Comparison of ENCODE assay signal across 27 cellular contexts in the genomic region with DNA sequence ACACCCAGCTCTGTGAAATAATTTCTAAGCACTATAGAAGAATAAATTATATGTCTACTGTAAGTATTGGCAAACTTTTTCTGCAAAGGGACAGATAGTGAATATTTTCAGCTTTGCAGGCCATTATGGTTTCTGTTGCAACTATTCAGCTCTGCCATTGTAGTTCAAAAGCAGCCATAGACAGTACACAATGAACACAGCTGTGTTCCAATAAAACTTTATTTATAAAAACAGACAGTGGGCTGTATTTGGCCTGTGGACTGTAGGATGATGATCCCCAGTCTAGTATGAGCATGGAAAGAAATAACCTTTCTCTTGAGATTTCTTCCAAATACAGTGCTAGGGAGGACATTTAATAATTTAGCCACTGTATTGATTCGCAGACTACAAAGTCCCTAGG. TPM values are rescaled to one million over a fixed set of nuclear protein-coding genes. Genes with fewer than 3 reads are reported as not detected.
DNase-seq lines count a peak whose midpoint lies in the region; ATAC-seq, FAIRE-seq and TF ChIP-seq lines count a peak whose summit lies in the region.
"Had no signal": no experiment of that assay in that cellular context is flagged by ENCODE, and none has a peak within 500 bp of the region (broad histone marks: within the 10 kb centered on the region; RNA-seq: fewer than 3 reads in every experiment).

No MANE protein-coding gene starts in this region.

- no peaks in the 10 kb centered on the region for H4K20me1 ChIP-seq in HepG2 (ENCODE audit: insufficient read depth, low read length)
- H4K20me1 ChIP-seq in GM12878 (ENCODE audit: control insufficient read depth, insufficient read depth) = no peaks in the 10 kb centered on the region
- H4K20me1 ChIP-seq: BLaER1 treated with 17β-estradiol and CSF1 and Interleukin-3, amounts not matched to agents 10 nM and 100 nM had no signal

- H3K79me2 ChIP-seq in HepG2 (ENCODE audit: insufficient read depth, low read length) (no peaks in the 10 kb centered on the region), GM12878 (ENCODE audit: control insufficient read depth, insufficient read depth, low read length) (no peaks in the 10 kb centered on the region)

- H3K27me3 ChIP-seq in HepG2 (ENCODE audit: control insufficient read depth in 1 of 2, insufficient read depth in 2 of 2, low read length in 2 of 2) (peaks cover 0 to 24% of the 10 kb centered on the region in 2 experiments; a peak in 2 of 5 replicates), right lobe of liver (no peaks in the 10 kb centered on the region), GM12878 (replicated peaks in 1 of 2; ENCODE audit: control insufficient read depth in 2 of 2, insufficient read depth in 2 of 2, low read length in 1 of 2) (no peaks in the 10 kb centered on the region), endodermal cell (ENCODE audit: control insufficient read depth, insufficient read depth, low read length, poor library complexity, severe bottlenecking) (no peaks in the 10 kb centered on the region)
- H3K27me3 ChIP-seq: BE2C; BLaER1 treated with 17β-estradiol and CSF1 and Interleukin-3, amounts not matched to agents 10 nM and 100 nM had no signal

- no peak overlapping the region for H3K27ac Mint-ChIP-seq in endodermal cell
- no peak overlapping the region for H3K27ac Mint-ChIP-seq in T-helper 2 cell treated with Interferon-gamma antibody and Interleukin-4, amounts not matched to agents 5 μg/mL and 100 μg/mL, for 36 hours
- H3K27ac Mint-ChIP-seq: CD14-positive monocyte; CD4-positive, alpha-beta T cell; CD8-positive, alpha-beta memory T cell had no signal

- TF ChIP-seq RAD21 in HepG2 (CRISPR knock-in tag; IDR thresholded peaks at IDR 0.05) = no peak
- no peak for TF ChIP-seq RAD21 in GM12878 (IDR thresholded peaks at IDR 0.05; ENCODE audit: insufficient read depth, low read depth, low read length)

- H3K4me2 ChIP-seq in HepG2 (ENCODE audit: low read depth, low read length) = no peak overlapping the region
- no peak overlapping the region for H3K4me2 ChIP-seq in GM12878 (ENCODE audit: control insufficient read depth, insufficient read depth)
- H3K4me2 ChIP-seq: A549 had no signal

- H3K27me3 Mint-ChIP-seq in endodermal cell (ENCODE audit: insufficient read depth) = no peaks in the 10 kb centered on the region
- peaks cover 11% of the 10 kb centered on the region for H3K27me3 Mint-ChIP-seq in T-helper 2 cell treated with Interferon-gamma antibody and Interleukin-4, amounts not matched to agents 5 μg/mL and 100 μg/mL, for 36 hours (ENCODE audit: low read depth)

- H3K36me3 ChIP-seq in HepG2 (replicated peaks in 1 of 2; ENCODE audit: control insufficient read depth in 1 of 2, insufficient read depth in 2 of 2, low read length in 2 of 2) = no peaks in the 10 kb centered on the region
- H3K36me3 ChIP-seq in right lobe of liver = no peaks in the 10 kb centered on the region
- H3K36me3 ChIP-seq in GM12878 (ENCODE audit: control insufficient read depth in 2 of 2, insufficient read depth in 2 of 2, low read length in 1 of 2) = no peaks in the 10 kb centered on the region
- no peaks in the 10 kb centered on the region for H3K36me3 ChIP-seq in endodermal cell (ENCODE audit: control insufficient read depth, insufficient read depth, low read length)
- H3K36me3 ChIP-seq: BE2C; BLaER1 treated with 17β-estradiol and CSF1 and Interleukin-3, amounts not matched to agents 10 nM and 100 nM had no signal

- H2AFZ ChIP-seq in HepG2 (ENCODE audit: low read length) (no peak overlapping the region), GM12878 (ENCODE audit: control insufficient read depth, low read depth, low read length) (no peak overlapping the region)

- no peak for ATAC-seq in HepG2
- ATAC-seq in right lobe of liver = no peak
- no peak for ATAC-seq in GM12878
- ATAC-seq in HG03045 (IDR thresholded peaks at IDR 0.05; ENCODE audit: unreplicated experiment) = no peak
- ATAC-seq: A549 had no signal

- RAD21 ChIA-PET in GM12878 (lab: Charles Lee; ENCODE audit: unreplicated experiment) = no interaction called here

- CTCF ChIA-PET in HepG2 (lab: Yijun Ruan, JAX; ENCODE audit: low intra/inter-chr PET ratio, low total read pairs) (no interaction called here), GM12878 (lab: Yijun Ruan, JAX) (no interaction called here)

- intact Hi-C loops in HepG2 (cut with micrococcal nuclease; ENCODE audit: unreplicated experiment) (no loop called here), right lobe of liver (cut with DNase I) (no loop called here), GM12878 (cut with micrococcal nuclease; ENCODE audit: unreplicated experiment) (no loop called here)

- TF ChIP-seq POLR2A in HepG2 (IDR thresholded peaks at IDR 0.05; ENCODE audit: insufficient read depth in 1 of 2, low read depth in 2 of 2, low read length in 2 of 2) (no peak), right lobe of liver (IDR thresholded peaks at IDR 0.05) (no peak), GM12878 (IDR thresholded peaks at IDR 0.05; ENCODE audit: low read depth, low read length) (no peak)

- WGBS in HepG2 (ENCODE audit: low lambda C conversion rate) = 7% methylated on average over 1 of the region's 1 CpG
- 86% methylated on average over 1 of the region's 1 CpG for WGBS in right lobe of liver (ENCODE audit: insufficient coverage, low coverage, low lambda C conversion rate, missing lambda C conversion rate)
- 0% methylated on average over 1 of the region's 1 CpG for WGBS in GM12878 (ENCODE audit: insufficient coverage, insufficient replicate concordance, low lambda C conversion rate, missing lambda C conversion rate)
- WGBS in endodermal cell (ENCODE audit: insufficient coverage in 1 of 2, insufficient read length in 1 of 2), 2 experiments = 5% methylated on average over 1 of the region's 1 CpG; no CpG with 5 or more reads in 1 of the 2 experiments

- peaks cover 7% of the 10 kb centered on the region for H3K9me3 Mint-ChIP-seq in endodermal cell
- no peaks in the 10 kb centered on the region for H3K9me3 Mint-ChIP-seq in T-helper 2 cell treated with Interferon-gamma antibody and Interleukin-4, amounts not matched to agents 5 μg/mL and 100 μg/mL, for 36 hours
- H3K9me3 Mint-ChIP-seq: CD14-positive monocyte; CD4-positive, alpha-beta T cell had no signal

- FAIRE-seq in HepG2 (lab: Jason Lieb, UNC) (no peak), GM12878 (lab: Jason Lieb, UNC) (no peak)
- FAIRE-seq: A549, D721Med, GM12891, GM18507 had no signal

- H3K9ac ChIP-seq in HepG2 (ENCODE audit: insufficient read depth, low read depth, low read length) = no peak overlapping the region
- H3K9ac ChIP-seq in GM12878 (ENCODE audit: control insufficient read depth, insufficient read depth, low read length) = no peak overlapping the region
- H3K9ac ChIP-seq in endodermal cell (ENCODE audit: extremely low read depth, low read length, poor library complexity, severe bottlenecking) = no peak overlapping the region
- H3K9ac ChIP-seq: BLaER1 treated with 17β-estradiol and CSF1 and Interleukin-3, amounts not matched to agents 10 nM and 100 nM had no signal

- POLR2A ChIA-PET in HepG2 (lab: Yijun Ruan, JAX) = no interaction called here
- POLR2A ChIA-PET in GM12878 (lab: Charles Lee) = no interaction called here

- in situ Hi-C loops in HepG2 (cut with HindIII; ENCODE audit: extremely low pct_ligation_motif_present, low pct_unique_long_range_greater_than_20kb) (no loop called here), GM12878 (cut with MboI) (no loop called here)

- H3K4me3 ChIP-seq in HepG2 (replicated peaks in 1 of 3; ENCODE audit: insufficient read depth in 1 of 3, low read depth in 2 of 3, low read length in 3 of 3) = no peak overlapping the region
- no peak overlapping the region for H3K4me3 ChIP-seq in right lobe of liver
- H3K4me3 ChIP-seq in GM12878 = no peak overlapping the region
- peak overlapping the region; percentile 5 for H3K4me3 ChIP-seq in endodermal cell (ENCODE audit: low read length)
- H3K4me3 ChIP-seq: A549; BLaER1 treated with 17β-estradiol and CSF1 and Interleukin-3, amounts not matched to agents 10 nM and 100 nM had no signal

- no TSS peak for BruUV-seq in HepG2 (replicated peaks; lab: Mats Ljungman, UMichigan)
- BruUV-seq in GM12878 (replicated peaks; lab: Mats Ljungman, UMichigan) = no TSS peak

- H3K4me1 ChIP-seq in HepG2 (ENCODE audit: insufficient read depth, low read length) (no peaks in the 10 kb centered on the region), right lobe of liver (no peaks in the 10 kb centered on the region), GM12878 (ENCODE audit: control insufficient read depth, insufficient read depth, low read length) (no peaks in the 10 kb centered on the region), endodermal cell (ENCODE audit: control insufficient read depth, insufficient read depth, low read length) (peaks cover 23% of the 10 kb centered on the region)
- H3K4me1 ChIP-seq: A549, BE2C had no signal

- no peak for TF ChIP-seq CTCF in HepG2 (CRISPR knock-in tag; IDR thresholded peaks at IDR 0.05)
- no peak for TF ChIP-seq CTCF in right lobe of liver (IDR thresholded peaks at IDR 0.05)
- TF ChIP-seq CTCF in GM12878 (IDR thresholded peaks at IDR 0.05 in 2 of 3, conservative IDR thresholded peaks at IDR 0.05 in 1 of 3; ENCODE audit: control insufficient read depth in 2 of 3, extremely low read depth in 1 of 3, insufficient read depth in 1 of 3, low read depth in 3 of 3, low read length in 3 of 3) = no peak
- TF ChIP-seq CTCF in endodermal cell (conservative IDR thresholded peaks at IDR 0.05) = no peak

- H3K36me3 Mint-ChIP-seq in endodermal cell (ENCODE audit: low read depth) = peaks cover 2% of the 10 kb centered on the region
- H3K36me3 Mint-ChIP-seq in T-helper 2 cell treated with Interferon-gamma antibody and Interleukin-4, amounts not matched to agents 5 μg/mL and 100 μg/mL, for 36 hours (ENCODE audit: low read depth) = no peaks in the 10 kb centered on the region
- H3K36me3 Mint-ChIP-seq: CD14-positive monocyte; CD8-positive, alpha-beta memory T cell had no signal

- H3K27ac ChIP-seq in HepG2 (ENCODE audit: extremely low read length, insufficient read depth, low read length) = no peak overlapping the region
- no peak overlapping the region for H3K27ac ChIP-seq in right lobe of liver
- H3K27ac ChIP-seq in GM12878 (ENCODE audit: control insufficient read depth, insufficient read depth) = no peak overlapping the region
- no peak overlapping the region for H3K27ac ChIP-seq in endodermal cell (ENCODE audit: low read depth, low read length)
- H3K27ac ChIP-seq in substantia nigra (ENCODE audit: low read depth, low read length, poor library complexity, severe bottlenecking) = no peak overlapping the region
- H3K27ac ChIP-seq: 22Rv1; A549; BLaER1 treated with 17β-estradiol and CSF1 and Interleukin-3, amounts not matched to agents 10 nM and 100 nM had no signal

- no peak overlapping the region for H3K4me3 Mint-ChIP-seq in endodermal cell
- H3K4me3 Mint-ChIP-seq in T-helper 2 cell treated with Interferon-gamma antibody and Interleukin-4, amounts not matched to agents 5 μg/mL and 100 μg/mL, for 36 hours = no peak overlapping the region
- H3K4me3 Mint-ChIP-seq: CD14-positive monocyte; CD4-positive, alpha-beta T cell; CD8-positive, alpha-beta memory T cell had no signal

- no peak for TF ChIP-seq EP300 in HepG2 (IDR thresholded peaks at IDR 0.05; ENCODE audit: low read depth in 2 of 2, low read length in 2 of 2)
- no peak for TF ChIP-seq EP300 in HepG2 (CRISPR knock-in tag; IDR thresholded peaks at IDR 0.05; ENCODE audit: borderline replicate concordance)
- no peak for TF ChIP-seq EP300 in GM12878 (IDR thresholded peaks at IDR 0.05; ENCODE audit: borderline replicate concordance in 1 of 2, control insufficient read depth in 1 of 2, low read depth in 2 of 2, low read length in 2 of 2)

- H3K4me1 Mint-ChIP-seq in endodermal cell = peaks cover 49% of the 10 kb centered on the region
- no peaks in the 10 kb centered on the region for H3K4me1 Mint-ChIP-seq in T-helper 2 cell treated with Interferon-gamma antibody and Interleukin-4, amounts not matched to agents 5 μg/mL and 100 μg/mL, for 36 hours (ENCODE audit: low read depth)
- H3K4me1 Mint-ChIP-seq: CD14-positive monocyte; CD8-positive, alpha-beta memory T cell had no signal

- DNase-seq in HepG2 (ENCODE audit: low spot score) (no peak), right lobe of liver (no peak), GM12878 (ENCODE audit: low read depth, low spot score) (no peak), endodermal cell (no peak), amygdala (lab: John Stamatoyannopoulos, UW) (no peak), substantia nigra (lab: John Stamatoyannopoulos, UW) (no peak)
- no peak for DNase-seq in T-helper 2 cell treated with Interferon-gamma antibody and Interleukin-4, amounts not matched to agents 5 μg/mL and 100 μg/mL, for 36 hours (ENCODE audit: low spot score)
- DNase-seq: ACHN; AML-193; BE2C; CD4-positive, alpha-beta T cell; CD8-positive, alpha-beta memory T cell; DMS 273 treated with DMSO at 0.1 percent for 48 hours; DMS79; EL; GDM1; GOT3; H7; HCEC 1CT had no signal

- SMC1A ChIA-PET in GM12878 (lab: Charles Lee; ENCODE audit: uncharacterized antibody, unreplicated experiment) = no interaction called here

- no peaks in the 10 kb centered on the region for H3K9me3 ChIP-seq in HepG2 (ENCODE audit: low read length)
- H3K9me3 ChIP-seq in right lobe of liver = no peaks in the 10 kb centered on the region
- H3K9me3 ChIP-seq in GM12878 (replicated peaks; ENCODE audit: control insufficient read depth, insufficient read depth, low read length) = no peaks in the 10 kb centered on the region
- peaks cover 8% of the 10 kb centered on the region for H3K9me3 ChIP-seq in endodermal cell (ENCODE audit: control insufficient read depth, low read length)
- H3K9me3 ChIP-seq: A549; BE2C; BLaER1 treated with 17β-estradiol and CSF1 and Interleukin-3, amounts not matched to agents 10 nM and 100 nM had no signal

RNA-seq across cellular contexts. Expression of gene THOC1, which starts 35.2 kb away (rescaled TPM):
- 47.3 and 56.7 TPM in 2 replicates for total RNA-seq in HepG2 (2016; rRNA removed; fragmentation: Illumina TruSeq; extraction: Trizol)
- total RNA-seq in HepG2 (2016; cell fraction: cytosol; rRNA removed; fragmentation: Illumina TruSeq; extraction: Trizol; ENCODE audit: low read depth) = 8.8 and 10.0 TPM in 2 replicates
- total RNA-seq in HepG2 (2016; cell fraction: insoluble cytoplasmic fraction; rRNA removed; fragmentation: Illumina TruSeq; extraction: Trizol) = 49.8 and 55.5 TPM in 2 replicates
- 11.3 and 14.1 TPM in 2 replicates for total RNA-seq in HepG2 (2016; cell fraction: membrane; rRNA removed; fragmentation: Illumina TruSeq; extraction: Trizol)
- 101 and 111 TPM in 2 replicates for total RNA-seq in HepG2 (2016; cell fraction: nucleus; rRNA removed; fragmentation: Illumina TruSeq; extraction: Trizol)
- 31.3 and 40.6 TPM in 2 replicates for polyA plus RNA-seq in HepG2 (2011; rRNA removed)
- polyA plus RNA-seq in HepG2 (2011; cell fraction: cytosol; rRNA removed) = 4.3 and 4.8 TPM in 2 replicates
- 53.5 and 72.0 TPM in 2 replicates for polyA plus RNA-seq in HepG2 (2011; cell fraction: nucleus; rRNA removed)
- 25.0 and 39.1 TPM in 2 replicates for polyA plus RNA-seq in HepG2 (2012)
- 2.8 and 3.2 TPM in 2 replicates for polyA plus RNA-seq in HepG2 (2016; cell fraction: cytosol; fragmentation: Illumina TruSeq; extraction: Trizol; ENCODE audit: low read depth)
- polyA plus RNA-seq in HepG2 (2016; cell fraction: insoluble cytoplasmic fraction; fragmentation: Illumina TruSeq; extraction: Trizol; ENCODE audit: low read depth) = 40.9 and 41.6 TPM in 2 replicates
- polyA plus RNA-seq in HepG2 (2016; cell fraction: membrane; fragmentation: Illumina TruSeq; extraction: Trizol; ENCODE audit: low read depth) = 4.7 and 5.3 TPM in 2 replicates
- polyA plus RNA-seq in HepG2 (2016; cell fraction: nucleus; fragmentation: Illumina TruSeq; extraction: Trizol; ENCODE audit: insufficient read depth, low read depth) = 124 and 144 TPM in 2 replicates
- polyA minus RNA-seq in HepG2 (2011; rRNA and poly(A)+ RNA removed; ENCODE audit: low replicate concordance) = 11.8 and 13.0 TPM in 2 replicates
- polyA minus RNA-seq in HepG2 (2011; cell fraction: cytosol; rRNA and poly(A)+ RNA removed) = 7.5 and 12.8 TPM in 2 replicates
- 215 and 222 TPM in 2 replicates for polyA minus RNA-seq in HepG2 (2011; cell fraction: nucleus; rRNA and poly(A)+ RNA removed)
- total RNA-seq in right lobe of liver = 10 to 100 TPM; 11.0 to 16.0 (median 12.6) TPM
- 595 and 614 TPM in 2 replicates for total RNA-seq in GM12878 (2013; cell fraction: nucleolus; rRNA removed)
- 45.7 and 53.8 TPM in 2 replicates for total RNA-seq in GM12878 (2014; rRNA removed)
- total RNA-seq in GM12878 (2014; rRNA removed; fragmentation: Illumina TruSeq; extraction: Trizol) = 62.4 and 66.3 TPM in 2 replicates
- total RNA-seq in GM12878 (2021) = 28.4 and 32.8 TPM in 2 replicates
- 19.7 TPM for polyA plus RNA-seq in GM12878 (2011; ENCODE audit: low read depth)
- 99.8 and 158 TPM in 2 replicates for polyA plus RNA-seq in GM12878 (2011; rRNA removed)
- polyA plus RNA-seq in GM12878 (2011; cell fraction: cytosol; rRNA removed) = 14.2 and 16.1 TPM in 2 replicates
- 162 and 172 TPM in 2 replicates for polyA plus RNA-seq in GM12878 (2011; cell fraction: nucleus; rRNA removed)
- 32.8 and 33.9 TPM in 2 replicates for polyA plus RNA-seq in GM12878 (2012)
- 57.0 and 63.7 TPM in 2 replicates for polyA plus RNA-seq in GM12878 (2014; fragmentation: Illumina TruSeq; extraction: Trizol)
- 10 to 100 TPM; 35.5 to 38.5 TPM for polyA plus RNA-seq in GM12878 (2014; fragmentation: Nextera tagmentation; extraction: Ambion mirVana)
- polyA plus RNA-seq in GM12878 (2014; rRNA removed) = 36.1 and 47.8 TPM in 2 replicates
- polyA plus RNA-seq in GM12878 (2016; fragmentation: Nextera tagmentation; extraction: Ambion mirVana) = 10 to 100 TPM; 50.2 to 54.2 TPM
- polyA minus RNA-seq in GM12878 (2011; rRNA and poly(A)+ RNA removed) = 54.7 and 70.8 TPM in 2 replicates
- polyA minus RNA-seq in GM12878 (2011; cell fraction: cytosol; rRNA and poly(A)+ RNA removed) = 11.8 and 12.4 TPM in 2 replicates
- polyA minus RNA-seq in GM12878 (2011; cell fraction: nucleus; rRNA and poly(A)+ RNA removed) = 90.9 and 134 TPM in 2 replicates
- 10 to 100 TPM; 81.8 to 99.6 TPM for total RNA-seq in endodermal cell
- polyA plus RNA-seq in endodermal cell (2013, experiment 1 of 2) = 80.1 TPM
- polyA plus RNA-seq in endodermal cell (2013, experiment 2 of 2) = 78.2 TPM

Comparison
In these comparisons a context has a peak if more than half of its experiments do, and no peak if none do; other contexts are left out.
1. Of the 75 proteins assayed by ChIP-seq in both HepG2 and GM12878: peak only in HepG2: none; only in GM12878: none; in both: ZBTB40; in neither: 74.